In the genomic region with DNA sequence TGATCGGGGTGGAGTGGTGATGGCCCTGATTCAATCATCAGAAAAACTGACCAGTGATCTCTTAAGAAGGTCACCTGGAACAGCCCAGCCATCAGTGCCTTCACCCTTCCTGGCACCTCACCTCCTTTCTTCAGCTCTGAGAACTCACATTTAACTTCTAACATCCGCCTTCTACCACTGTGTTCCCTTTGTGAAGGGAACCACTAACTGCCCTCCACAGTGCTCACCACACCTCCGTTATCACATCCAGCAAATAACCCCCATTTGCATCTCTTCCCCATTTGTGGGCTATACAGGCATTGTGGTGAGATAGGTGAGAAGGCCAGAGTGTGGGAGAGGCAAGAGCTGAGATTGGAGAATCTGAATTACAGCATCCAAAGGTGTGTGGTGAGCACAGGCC, we compare ENCODE assay signal across 1 cellular context.
A peak's percentile ranks its signal among the peaks of the same experiment; 100 is the strongest.
TF ChIP-seq lines count a peak whose summit lies in the region.

No MANE protein-coding gene starts in this region.

TF ChIP-seq in GM12878, 131 proteins besides CTCF, POLR2A, EP300 and RAD21:
- TF ChIP-seq POU2F2 (IDR thresholded peaks at IDR 0.05; ENCODE audit: borderline replicate concordance, low read depth, low read length) = 0 out of 3 replicates have a peak, but pooled peaks have one; percentile 24
- no peak for TF ChIP-seq YBX1 (IDR thresholded peaks at IDR 0.05)
